Comparison of ENCODE assay signal across 13 cellular contexts in genomic region chr1:167658574-167659328, GRCh38. TPM values are rescaled to one million over a fixed set of nuclear protein-coding genes. Genes with fewer than 3 reads are reported as not detected.
DNase-seq lines count a peak whose midpoint lies in the region; ATAC-seq and TF ChIP-seq lines count a peak whose summit lies in the region.
"Had no signal": no experiment of that assay in that cellular context is flagged by ENCODE, and none has a peak within 500 bp of the region (broad histone marks: within the 10 kb centered on the region; RNA-seq: fewer than 3 reads in every experiment).

No MANE protein-coding gene starts in this region.

- H3K4me1 ChIP-seq in BLaER1 treated with 17β-estradiol and CSF1 and Interleukin-3, amounts not matched to agents 10 nM and 100 nM: peaks cover 97 to 100% (median 100%) of the 10 kb centered on the region in 10 experiments
- peaks cover 3% of the 10 kb centered on the region; the same call in 1 of the 2 replicates for H3K4me1 ChIP-seq in DND-41 (ENCODE audit: insufficient read depth, low read length)

- H3K27me3 ChIP-seq in BLaER1 treated with 17β-estradiol and CSF1 and Interleukin-3, amounts not matched to agents 10 nM and 100 nM: no peaks in the 10 kb centered on the region
- H3K27me3 ChIP-seq in DND-41 (ENCODE audit: insufficient read depth, low read length, poor library complexity): no peaks in the 10 kb centered on the region

- H3K27ac Mint-ChIP-seq in memory B cell: peak overlapping the region; percentile 62

- peaks cover 40% of the 10 kb centered on the region for H3K36me3 Mint-ChIP-seq in memory B cell

- H4K20me1 ChIP-seq in BLaER1 treated with 17β-estradiol and CSF1 and Interleukin-3, amounts not matched to agents 10 nM and 100 nM: peaks cover 100% of the 10 kb centered on the region in 11 experiments
- H4K20me1 ChIP-seq in DND-41 (ENCODE audit: insufficient read depth, low read length): peaks cover 91% of the 10 kb centered on the region

- DNase-seq in DND-41 (no peak), SK-N-DZ (ENCODE audit: low spot score) (peak; percentile 16), memory B cell (ENCODE audit: low spot score in 2 of 2) (no peak), hippocampal formation (lab: John Stamatoyannopoulos, UW) (no peak), ecto neural progenitor cell (ENCODE audit: low spot score) (no peak)
- no peak for DNase-seq in stimulated activated CD4-positive, alpha-beta T cell treated with anti-CD3 and anti-CD28 coated beads, Interleukin-4, amount 100 ng/mL, for 1 hour
- DNase-seq: Calu3, NCI-H2171 treated with DMSO at 0.1 percent for 48 hours, nephron progenitor cell, PC-3 had no signal

- H2AFZ ChIP-seq in DND-41 (ENCODE audit: low read depth, low read length): no peak overlapping the region

- no peak for ATAC-seq in DND-41 (ENCODE audit: insufficient read depth, low read depth)
- ATAC-seq in memory B cell (ENCODE audit: low read depth): no peak
- ATAC-seq in HG03520 (IDR thresholded peaks at IDR 0.05; ENCODE audit: unreplicated experiment): no peak
- ATAC-seq: PC-3 had no signal

- no peak for TF ChIP-seq CTCF in DND-41 (IDR thresholded peaks at IDR 0.05; ENCODE audit: borderline replicate concordance, extremely low read depth, low read length, poor library complexity, severe bottlenecking)

- H3K9ac ChIP-seq in BLaER1 treated with 17β-estradiol and CSF1 and Interleukin-3, amounts not matched to agents 10 nM and 100 nM: no peak overlapping the region
- H3K9ac ChIP-seq in DND-41 (ENCODE audit: low read depth, low read length): no peak overlapping the region

- no peaks in the 10 kb centered on the region for H3K27me3 Mint-ChIP-seq in memory B cell

- H3K4me2 ChIP-seq in BLaER1 treated with 17β-estradiol and CSF1 and Interleukin-3, amounts not matched to agents 10 nM and 100 nM: peak overlapping the region; percentile 68 to 98 (median 83)
- H3K4me2 ChIP-seq in DND-41 (ENCODE audit: insufficient read depth, low read length): no peak overlapping the region

- H3K9me3 Mint-ChIP-seq in memory B cell: no peaks in the 10 kb centered on the region
- H3K9me3 Mint-ChIP-seq: nephron progenitor cell; T-helper 1 cell treated with Interleukin-12 subunit alpha and Interleukin-12 subunit beta and Interleukin-4 antibody, amounts not matched to agents 30 μg/mL and 1 μg/mL, for 36 hours had no signal

- no peak overlapping the region for H3K4me3 ChIP-seq in BLaER1 treated with 17β-estradiol and CSF1 and Interleukin-3, amounts not matched to agents 10 nM and 100 nM
- no peak overlapping the region for H3K4me3 ChIP-seq in DND-41 (ENCODE audit: low read depth in 1 of 2, low read length in 2 of 2)

- peaks cover 83 to 100% (median 97%) of the 10 kb centered on the region in 11 experiments for H3K36me3 ChIP-seq in BLaER1 treated with 17β-estradiol and CSF1 and Interleukin-3, amounts not matched to agents 10 nM and 100 nM
- H3K36me3 ChIP-seq in DND-41 (ENCODE audit: insufficient read depth, low read length): peaks cover 93% of the 10 kb centered on the region

- peak overlapping the region in 5 of 11 experiments; percentile 1 to 38 (median 27); a peak in 8 of 22 replicates for H3K27ac ChIP-seq in BLaER1 treated with 17β-estradiol and CSF1 and Interleukin-3, amounts not matched to agents 10 nM and 100 nM
- peak overlapping the region; percentile 41; the same call in 1 of the 2 replicates for H3K27ac ChIP-seq in DND-41 (ENCODE audit: low read length)

- peaks cover 100% of the 10 kb centered on the region for H3K79me2 ChIP-seq in DND-41 (ENCODE audit: insufficient read depth, low read length)

- H3K4me1 Mint-ChIP-seq in memory B cell: peaks cover 72% of the 10 kb centered on the region

- H3K9me3 ChIP-seq in BLaER1 treated with 17β-estradiol and CSF1 and Interleukin-3, amounts not matched to agents 10 nM and 100 nM (replicated peaks in 1 of 11): no peaks in the 10 kb centered on the region
- H3K9me3 ChIP-seq in DND-41 (ENCODE audit: insufficient read depth, low read length, severe bottlenecking): no peaks in the 10 kb centered on the region

- H3K4me3 Mint-ChIP-seq in memory B cell: no peak overlapping the region
- H3K4me3 Mint-ChIP-seq: nephron progenitor cell; T-helper 1 cell treated with Interleukin-12 subunit alpha and Interleukin-12 subunit beta and Interleukin-4 antibody, amounts not matched to agents 30 μg/mL and 1 μg/mL, for 36 hours had no signal

RNA-seq across cellular contexts. Expression of gene RCSD1, which starts 28.7 kb away (rescaled TPM):
- not detected in 2 replicates for polyA plus RNA-seq in SK-N-DZ (2014; cell fraction: cytosol; rRNA removed)
- not detected in 2 replicates for polyA plus RNA-seq in SK-N-DZ (2014; cell fraction: nucleus; rRNA removed)
